ENCODE assay signal across 17 cellular contexts in the genomic region with DNA sequence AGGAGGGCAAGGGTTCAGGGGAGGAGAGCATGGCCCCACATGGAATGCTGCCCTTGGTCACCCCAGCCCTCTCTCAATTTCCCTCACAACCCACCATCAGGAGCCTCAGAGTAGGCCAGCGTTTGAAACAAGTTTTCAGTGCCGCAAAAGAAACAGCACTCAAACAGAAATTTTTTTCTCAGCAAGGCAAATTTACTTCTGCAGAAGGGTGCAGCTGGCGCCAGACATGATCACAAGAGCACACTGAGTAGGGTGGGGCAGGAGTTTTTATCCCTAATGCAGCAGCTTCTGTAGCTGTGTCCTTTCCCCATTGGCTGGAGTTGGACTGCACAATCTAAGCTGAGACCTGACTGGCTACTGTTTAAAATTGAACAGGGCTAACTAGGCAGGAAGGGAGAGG.
DNase-seq lines count a peak whose midpoint lies in the region; ATAC-seq, FAIRE-seq and TF ChIP-seq lines count a peak whose summit lies in the region.
"Had no signal": no experiment of that assay in that cellular context is flagged by ENCODE, and none has a peak within 500 bp of the region (broad histone marks: within the 10 kb centered on the region; RNA-seq: fewer than 3 reads in every experiment).

No MANE protein-coding gene starts in this region.

- intact Hi-C loops in HCT116 (cut with micrococcal nuclease) (no loop called here), GM12878 (cut with micrococcal nuclease; ENCODE audit: unreplicated experiment) (no loop called here)

- no peak overlapping the region for H3K27ac ChIP-seq in HCT116 (ENCODE audit: low read depth, low read length)
- no peak overlapping the region for H3K27ac ChIP-seq in GM12878 (ENCODE audit: control insufficient read depth, insufficient read depth)
- H3K27ac ChIP-seq: BLaER1 treated with 17β-estradiol and CSF1 and Interleukin-3, amounts not matched to agents 10 nM and 100 nM had no signal

- no peak overlapping the region for H3K4me3 Mint-ChIP-seq in mesothelial cell of epicardium
- H3K4me3 Mint-ChIP-seq: CD4-positive, CD25-positive, alpha-beta regulatory T cell had no signal

- SMC1A ChIA-PET in GM12878 (lab: Charles Lee; ENCODE audit: uncharacterized antibody, unreplicated experiment): no interaction called here

- peak overlapping the region; percentile 95 for H3K27ac Mint-ChIP-seq in mesothelial cell of epicardium
- H3K27ac Mint-ChIP-seq: CD4-positive, CD25-positive, alpha-beta regulatory T cell had no signal

- H4K20me1 ChIP-seq in HCT116 (ENCODE audit: insufficient read depth): no peaks in the 10 kb centered on the region
- H4K20me1 ChIP-seq in GM12878 (ENCODE audit: control insufficient read depth, insufficient read depth): no peaks in the 10 kb centered on the region
- H4K20me1 ChIP-seq: BLaER1 treated with 17β-estradiol and CSF1 and Interleukin-3, amounts not matched to agents 10 nM and 100 nM had no signal

- no peak overlapping the region for H3K4me3 ChIP-seq in HCT116 (replicated peaks in 1 of 2; ENCODE audit: low read depth in 1 of 2, low read length in 2 of 2)
- H3K4me3 ChIP-seq in GM12878: no peak overlapping the region
- H3K4me3 ChIP-seq: BLaER1 treated with 17β-estradiol and CSF1 and Interleukin-3, amounts not matched to agents 10 nM and 100 nM had no signal

- TF ChIP-seq RAD21 in HCT116 (IDR thresholded peaks at IDR 0.05; ENCODE audit: low read depth) (no peak), GM12878 (IDR thresholded peaks at IDR 0.05; ENCODE audit: insufficient read depth, low read depth, low read length) (no peak)

- H3K4me2 ChIP-seq in HCT116 (ENCODE audit: low read length): peak overlapping the region; percentile 38; the same call in 1 of the 2 replicates
- no peak overlapping the region for H3K4me2 ChIP-seq in GM12878 (ENCODE audit: control insufficient read depth, insufficient read depth)
- H3K4me2 ChIP-seq: BLaER1 treated with 17β-estradiol and CSF1 and Interleukin-3, amounts not matched to agents 10 nM and 100 nM had no signal

- H3K9me3 Mint-ChIP-seq in mesothelial cell of epicardium: peaks cover 31% of the 10 kb centered on the region

- H3K27me3 Mint-ChIP-seq in mesothelial cell of epicardium (ENCODE audit: low read depth): no peaks in the 10 kb centered on the region

- H3K9me3 ChIP-seq in HCT116 (ENCODE audit: control insufficient read depth in 1 of 2, insufficient read depth in 1 of 2, low read depth in 1 of 2, low read length in 2 of 2): peaks cover 0 to 16% of the 10 kb centered on the region in 2 experiments; a peak in 1 of 4 replicates
- H3K9me3 ChIP-seq in GM12878 (replicated peaks; ENCODE audit: control insufficient read depth, insufficient read depth, low read length): peaks cover 2% of the 10 kb centered on the region; the same call in 2 of the 3 replicates

- no peaks in the 10 kb centered on the region for H3K79me2 ChIP-seq in HCT116 (ENCODE audit: insufficient read depth, low read length)
- no peaks in the 10 kb centered on the region for H3K79me2 ChIP-seq in GM12878 (ENCODE audit: control insufficient read depth, insufficient read depth, low read length)

- BruUV-seq in HCT116 (replicated peaks; lab: Mats Ljungman, UMichigan) (no TSS peak), GM12878 (replicated peaks; lab: Mats Ljungman, UMichigan) (no TSS peak)

- TF ChIP-seq POLR2A in HCT116 (IDR thresholded peaks at IDR 0.05; ENCODE audit: borderline replicate concordance, extremely low read depth, insufficient read depth, insufficient read length): no peak
- no peak for TF ChIP-seq POLR2A in GM12878 (IDR thresholded peaks at IDR 0.05; ENCODE audit: low read depth, low read length)

- in situ Hi-C loops in GM12878 (cut with MboI): no loop called here

- H3K4me1 Mint-ChIP-seq in mesothelial cell of epicardium: peaks cover 36% of the 10 kb centered on the region
- H3K4me1 Mint-ChIP-seq: CD4-positive, CD25-positive, alpha-beta regulatory T cell had no signal

- WGBS in GM12878 (ENCODE audit: insufficient coverage, insufficient replicate concordance, low lambda C conversion rate, missing lambda C conversion rate): 16% methylated on average over 3 of the region's 3 CpGs

- H3K9ac ChIP-seq in HCT116 (ENCODE audit: low read length) (no peak overlapping the region), GM12878 (ENCODE audit: control insufficient read depth, insufficient read depth, low read length) (no peak overlapping the region)
- H3K9ac ChIP-seq: BLaER1 treated with 17β-estradiol and CSF1 and Interleukin-3, amounts not matched to agents 10 nM and 100 nM had no signal

- peak; percentile 12 for DNase-seq in ELR (ENCODE audit: low read depth)
- no peak for DNase-seq in HCT116 (ENCODE audit: low read depth, low spot score)
- no peak for DNase-seq in GM12878 (ENCODE audit: low read depth, low spot score)
- DNase-seq in mesothelial cell of epicardium (ENCODE audit: low spot score in 2 of 2, unreplicated experiment in 2 of 2): no peak
- DNase-seq in GM19238 (ENCODE audit: insufficient read length, low spot score): no peak
- DNase-seq in stimulated activated CD4-positive, alpha-beta T cell treated with anti-CD3 and anti-CD28 coated beads, Interleukin-1b, Interleukin-23, amount 100 ng/mL, for 48 hours: no peak
- DNase-seq: ACHN; CD4-positive, CD25-positive, alpha-beta regulatory T cell; DMS79 had no signal

- H2AFZ ChIP-seq in HCT116 (ENCODE audit: low read depth, low read length, poor library complexity, severe bottlenecking) (no peak overlapping the region), GM12878 (ENCODE audit: control insufficient read depth, low read depth, low read length) (no peak overlapping the region)

- H3K4me1 ChIP-seq in HCT116 (ENCODE audit: control insufficient read depth in 1 of 2, insufficient read depth in 2 of 2, low read length in 2 of 2): peaks cover 0 to 18% of the 10 kb centered on the region in 2 experiments; a peak in 2 of 4 replicates
- no peaks in the 10 kb centered on the region for H3K4me1 ChIP-seq in GM12878 (ENCODE audit: control insufficient read depth, insufficient read depth, low read length)

- TF ChIP-seq CTCF in HCT116 (IDR thresholded peaks at IDR 0.05 in 2 of 3, conservative IDR thresholded peaks at IDR 0.05 in 1 of 3; ENCODE audit: borderline replicate concordance in 1 of 3, insufficient read depth in 1 of 3, low read depth in 2 of 3, low read length in 2 of 3) (no peak), GM12878 (IDR thresholded peaks at IDR 0.05 in 2 of 3, conservative IDR thresholded peaks at IDR 0.05 in 1 of 3; ENCODE audit: control insufficient read depth in 2 of 3, extremely low read depth in 1 of 3, insufficient read depth in 1 of 3, low read depth in 3 of 3, low read length in 3 of 3) (no peak), mesothelial cell of epicardium (IDR thresholded peaks at IDR 0.05; ENCODE audit: unreplicated experiment) (no peak)

- H3K27me3 ChIP-seq in HCT116 (ENCODE audit: insufficient read depth, low read length) (no peaks in the 10 kb centered on the region), GM12878 (replicated peaks in 1 of 2; ENCODE audit: control insufficient read depth in 2 of 2, insufficient read depth in 2 of 2, low read length in 1 of 2) (no peaks in the 10 kb centered on the region)
- H3K27me3 ChIP-seq: BLaER1 treated with 17β-estradiol and CSF1 and Interleukin-3, amounts not matched to agents 10 nM and 100 nM had no signal

- no peak for ATAC-seq in HCT116
- no peak for ATAC-seq in GM12878
- ATAC-seq in HG03432 (IDR thresholded peaks at IDR 0.05; ENCODE audit: unreplicated experiment): no peak
- ATAC-seq in GM21423 (IDR thresholded peaks at IDR 0.05; ENCODE audit: unreplicated experiment): no peak

- no peaks in the 10 kb centered on the region for H3K9me2 ChIP-seq in HCT116 (ENCODE audit: insufficient read depth)

- POLR2A ChIA-PET in HCT116 (lab: Charles Lee): no interaction called here
- POLR2A ChIA-PET in GM12878 (lab: Charles Lee): no interaction called here

- H3K36me3 ChIP-seq in HCT116 (ENCODE audit: control insufficient read depth in 1 of 2, insufficient read depth in 2 of 2, low read length in 2 of 2) (no peaks in the 10 kb centered on the region), GM12878 (ENCODE audit: control insufficient read depth in 2 of 2, insufficient read depth in 2 of 2, low read length in 1 of 2) (no peaks in the 10 kb centered on the region)

- CTCF ChIA-PET in HCT116 (lab: Charles Lee): no interaction called here
- CTCF ChIA-PET in GM12878 (lab: Yijun Ruan, JAX): no interaction called here

- peaks cover 22% of the 10 kb centered on the region for H3K36me3 Mint-ChIP-seq in mesothelial cell of epicardium

- RAD21 ChIA-PET in HCT116 (lab: Charles Lee; ENCODE audit: low non-redundant PET in 1 of 2, low total read pairs in 2 of 2, uncharacterized antibody in 2 of 2, unreplicated experiment in 2 of 2) (no interaction called here), GM12878 (lab: Charles Lee; ENCODE audit: unreplicated experiment) (no interaction called here)

- no peak for TF ChIP-seq EP300 in GM12878 (IDR thresholded peaks at IDR 0.05; ENCODE audit: borderline replicate concordance in 1 of 2, control insufficient read depth in 1 of 2, low read depth in 2 of 2, low read length in 2 of 2)

- FAIRE-seq in GM12878 (lab: Jason Lieb, UNC): no peak
- FAIRE-seq: G401.6, GM12892, GM19239, H54, HTR-8/SVneo had no signal

TF ChIP-seq in HCT116, 20 proteins besides CTCF, POLR2A, EP300 and RAD21:
- TF ChIP-seq ZFX (IDR thresholded peaks at IDR 0.05) (no peak), CBX3 (IDR thresholded peaks at IDR 0.05; ENCODE audit: low read depth) (peak; percentile 80)

TF ChIP-seq in GM12878, 131 proteins besides CTCF, POLR2A, EP300 and RAD21:
- TF ChIP-seq PKNOX1 (IDR thresholded peaks at IDR 0.05) (no peak), PAX8 (IDR thresholded peaks at IDR 0.05) (no peak), CBX5 (IDR thresholded peaks at IDR 0.05; ENCODE audit: low read depth) (0 out of 2 replicates have a peak, but pooled peaks have one; percentile 29)
TF ChIP-seq in GM12878: peak in this region for 1.
